ENCODE assay signal across 19 cellular contexts in genomic region chr20:4830696-4831095, GRCh38. TPM values are rescaled to one million over a fixed set of nuclear protein-coding genes. Genes with fewer than 3 reads are reported as not detected.
DNase-seq lines count a peak whose midpoint lies in the region; ATAC-seq, FAIRE-seq and TF ChIP-seq lines count a peak whose summit lies in the region.
"Had no signal": no experiment of that assay in that cellular context is flagged by ENCODE, and none has a peak within 500 bp of the region (broad histone marks: within the 10 kb centered on the region; RNA-seq: fewer than 3 reads in every experiment).

No MANE protein-coding gene starts in this region.

- no peaks in the 10 kb centered on the region for H3K36me3 ChIP-seq in neutrophil
- no peaks in the 10 kb centered on the region for H3K36me3 ChIP-seq in WERI-Rb-1
- H3K36me3 ChIP-seq: BLaER1 had no signal

- H3K27me3 ChIP-seq in neutrophil (no peaks in the 10 kb centered on the region), WERI-Rb-1 (ENCODE audit: insufficient read depth, low read depth, severe bottlenecking) (no peaks in the 10 kb centered on the region)
- H3K27me3 ChIP-seq: BLaER1 had no signal

- TF ChIP-seq POLR2A in A549 (IDR thresholded peaks at IDR 0.05; ENCODE audit: low read length), result no peak

- no peak for ATAC-seq in A549
- ATAC-seq in HG03280 (IDR thresholded peaks at IDR 0.05; ENCODE audit: unreplicated experiment), result no peak
- ATAC-seq: CD8-positive, alpha-beta T cell had no signal

- peaks cover 30% of the 10 kb centered on the region for H3K4me1 Mint-ChIP-seq in endothelial cell (ENCODE audit: unreplicated experiment)

- peak overlapping the region; percentile 75 for H3K27ac Mint-ChIP-seq in endothelial cell (ENCODE audit: unreplicated experiment)
- H3K27ac Mint-ChIP-seq: CD8-positive, alpha-beta T cell; H9 had no signal

- no peak for TF ChIP-seq CTCF in A549 (IDR thresholded peaks at IDR 0.05)
- no peak for TF ChIP-seq CTCF in endothelial cell (IDR thresholded peaks at IDR 0.05; ENCODE audit: unreplicated experiment)
- TF ChIP-seq CTCF in neutrophil (IDR thresholded peaks at IDR 0.05), result no peak
- TF ChIP-seq CTCF in WERI-Rb-1 (IDR thresholded peaks at IDR 0.05; ENCODE audit: low read depth, low read length), result no peak

- H3K4me3 ChIP-seq in A549 (no peak overlapping the region), neutrophil (ENCODE audit: low read depth in 1 of 2, low read length in 1 of 2) (no peak overlapping the region), WERI-Rb-1 (ENCODE audit: low read depth, low read length) (no peak overlapping the region)
- H3K4me3 ChIP-seq: BLaER1 had no signal

- no peak overlapping the region for H3K4me3 Mint-ChIP-seq in endothelial cell (ENCODE audit: unreplicated experiment)
- H3K4me3 Mint-ChIP-seq: CD8-positive, alpha-beta T cell; H9 had no signal

- H3K9me3 ChIP-seq in A549 (no peaks in the 10 kb centered on the region), neutrophil (no peaks in the 10 kb centered on the region), WERI-Rb-1 (ENCODE audit: severe bottlenecking) (no peaks in the 10 kb centered on the region)
- H3K9me3 ChIP-seq: BLaER1 had no signal

- DNase-seq in A549 (ENCODE audit: low read depth in 1 of 2, low spot score in 1 of 2) (no peak), M059J (ENCODE audit: low read depth) (peak; percentile 47), endothelial cell (ENCODE audit: low spot score) (no peak), WERI-Rb-1 (no peak), DMS79 treated with DMSO at 0.1 percent for 48 hours (lab: John Stamatoyannopoulos, UW) (no peak)
- no peak for DNase-seq in stimulated activated CD4-positive, alpha-beta T cell treated with anti-CD3 and anti-CD28 coated beads, Interleukin-12 subunit alpha, Interleukin-12 subunit beta, amount 100 ng/mL, for 4 hours
- DNase-seq: Calu3; CD8-positive, alpha-beta T cell; DND-41; H9 had no signal

- H3K27ac ChIP-seq in A549 (no peak overlapping the region), neutrophil (peak overlapping the region; percentile 100), WERI-Rb-1 (no peak overlapping the region)
- H3K27ac ChIP-seq: 22Rv1, BLaER1 had no signal

- POLR2A ChIA-PET in A549 (lab: Yijun Ruan, JAX), result no interaction called here

- TF ChIP-seq RAD21 in A549 (conservative IDR thresholded peaks at IDR 0.05 in 1 of 2, IDR thresholded peaks at IDR 0.05 in 1 of 2), result no peak

- 56% methylated on average over 2 of the region's 2 CpGs for WGBS in A549 (ENCODE audit: missing lambda C conversion rate)

- H3K9me3 Mint-ChIP-seq in endothelial cell (ENCODE audit: unreplicated experiment), result no peaks in the 10 kb centered on the region
- H3K9me3 Mint-ChIP-seq: H9 had no signal

- H3K4me1 ChIP-seq in A549, result no peaks in the 10 kb centered on the region
- H3K4me1 ChIP-seq in neutrophil (ENCODE audit: control insufficient read depth in 1 of 2, insufficient read depth in 1 of 2, low read depth in 1 of 2, low read length in 1 of 2), result peaks cover 58% of the 10 kb centered on the region in 2 experiments

- TF ChIP-seq EP300 in A549 (IDR thresholded peaks at IDR 0.05), result no peak

- H3K36me3 Mint-ChIP-seq in endothelial cell (ENCODE audit: low read depth, unreplicated experiment), result peaks cover 3% of the 10 kb centered on the region
- H3K36me3 Mint-ChIP-seq: CD8-positive, alpha-beta T cell had no signal

- no peak overlapping the region for H3K4me2 ChIP-seq in A549
- H3K4me2 ChIP-seq: BLaER1 had no signal

- H3K27me3 Mint-ChIP-seq in endothelial cell (ENCODE audit: unreplicated experiment), result peaks cover 5% of the 10 kb centered on the region

- CTCF ChIA-PET in A549 (lab: Yijun Ruan, JAX), result interaction anchor here (1.2 to 1.5 kb wide), 2 partner anchors 20 to 75 kb away, joined by 3 read pairs; no protein-coding TSS in a partner anchor

- peak; percentile 36 for FAIRE-seq in A549 (lab: Jason Lieb, UNC)
- FAIRE-seq: G401.6, GM12891, GM19239, H1 had no signal

TF ChIP-seq in A549, 52 proteins besides CTCF, POLR2A, EP300 and RAD21:
- no peak for TF ChIP-seq SREBF2 (IDR thresholded peaks at IDR 0.05)
- TF ChIP-seq RFX5 (IDR thresholded peaks at IDR 0.05), result no peak
- no peak for TF ChIP-seq NR3C1 (IDR thresholded peaks at IDR 0.05)
- no peak for TF ChIP-seq HOXB5 (CRISPR knock-in tag; IDR thresholded peaks at IDR 0.05)
- no peak for TF ChIP-seq ELK1 (IDR thresholded peaks at IDR 0.05; ENCODE audit: low read depth, low read length)
- TF ChIP-seq HEYL (CRISPR knock-in tag; IDR thresholded peaks at IDR 0.05), result no peak
- TF ChIP-seq JUN (IDR thresholded peaks at IDR 0.05), result no peak
- TF ChIP-seq NFE2L2 (conservative IDR thresholded peaks at IDR 0.05; ENCODE audit: low read length), result no peak
- no peak for TF ChIP-seq POLR2AphosphoS2 (conservative IDR thresholded peaks at IDR 0.05; ENCODE audit: low read length)
- TF ChIP-seq ATOH8 (CRISPR knock-in tag; IDR thresholded peaks at IDR 0.05; ENCODE audit: low read depth), result no peak
- TF ChIP-seq HOXB13 (CRISPR knock-in tag; IDR thresholded peaks at IDR 0.05; ENCODE audit: low read depth), result no peak

RNA-seq across cellular contexts. Expression of gene RASSF2, which starts 7.3 kb away (rescaled TPM):
- polyA plus RNA-seq in A549 (2011; rRNA removed) (18.8 and 21.4 TPM in 2 replicates), A549 (2017; fragmentation: RNase III; extraction: RNeasy Plus Mini Kit Qiagen cat#74134 plus additional on column Dnase treatment) (12.2 to 12.9 TPM (median 12.5 TPM) in 3 replicates)
- 8.0 and 10.2 TPM in 2 replicates for polyA plus RNA-seq in A549 (2012; cell fraction: cytosol; rRNA removed)
- polyA plus RNA-seq in A549 (2012; cell fraction: nucleus; rRNA removed), result 5.4 and 7.4 TPM in 2 replicates
- 15.9 and 17.4 TPM in 2 replicates for polyA minus RNA-seq in A549 (2011; rRNA and poly(A)+ RNA removed)
- total RNA-seq in M059J (2014; rRNA removed; shearing (Covaris generic)), result 3.7 and 5.6 TPM in 2 replicates
- total RNA-seq in endothelial cell (ENCODE audit: unreplicated experiment), result 229 TPM
- total RNA-seq: HT-29 had no signal

Comparison
In these comparisons a context has a peak if more than half of its experiments do, and no peak if none do; other contexts are left out.
1. RNA of gene RASSF2, which starts 7.3 kb away (total RNA-seq): 229 TPM in endothelial cell (single experiment); 3.7 to 5.6 TPM in M059J; every median in the first group is over 10 times any median in the second.